Comparison of ENCODE assay signal across 14 cellular contexts in the genomic region with DNA sequence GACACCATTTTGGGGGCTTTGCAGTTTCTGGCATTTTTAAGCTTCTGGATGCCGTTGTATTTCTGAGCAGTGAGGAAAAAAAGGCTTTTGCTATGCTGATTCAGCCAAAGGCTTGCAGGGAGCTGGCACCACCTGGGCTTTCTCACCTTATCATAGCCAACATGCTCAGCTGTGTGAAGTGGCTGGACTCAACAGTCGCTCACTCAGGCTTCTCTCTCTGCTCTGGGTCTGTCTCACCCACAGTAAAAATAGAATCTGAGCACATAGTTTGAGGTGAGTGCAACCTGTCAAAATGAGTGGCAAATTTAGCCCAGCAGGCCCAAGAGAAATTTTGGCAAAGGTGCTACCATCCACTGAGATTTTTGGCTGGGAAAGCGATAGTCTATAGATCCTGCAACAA. TPM values are rescaled to one million over a fixed set of nuclear protein-coding genes. Genes with fewer than 3 reads are reported as not detected.
"Had no signal": no experiment of that assay in that cellular context is flagged by ENCODE, and none has a peak within 500 bp of the region (broad histone marks: within the 10 kb centered on the region; RNA-seq: fewer than 3 reads in every experiment).

No MANE protein-coding gene starts in this region.

RNA-seq across cellular contexts. Expression of a gene that starts 59.5 kb away (rescaled TPM):
- total RNA-seq: stomach, subcutaneous adipose tissue, suprapubic skin, temporal lobe, thoracic aorta, thyroid gland, tibial nerve, transverse colon, upper lobe of left lung, upper lobe of right lung, ureter, urinary bladder, uterus, vagina had no signal
